ENCODE assay signal across 1 cellular context in genomic region chr3:196969660-196970546, GRCh38.
TF ChIP-seq lines count a peak whose summit lies in the region.

No MANE protein-coding gene starts in this region.

TF ChIP-seq in Ishikawa, 13 proteins besides CTCF, POLR2A, EP300 and RAD21 (continued from another document):
- TF ChIP-seq MAX (IDR thresholded peaks at IDR 0.05) (peak; percentile 67), TCF12 (IDR thresholded peaks at IDR 0.05; ENCODE audit: low read depth) (no peak; the same call in 1 of the 2 replicates), FOXM1 (IDR thresholded peaks at IDR 0.05; ENCODE audit: borderline replicate concordance, low read depth) (no peak), ZBTB7A (IDR thresholded peaks at IDR 0.05; ENCODE audit: low read depth) (peak; percentile 91)
- TF ChIP-seq, protein P1, sequence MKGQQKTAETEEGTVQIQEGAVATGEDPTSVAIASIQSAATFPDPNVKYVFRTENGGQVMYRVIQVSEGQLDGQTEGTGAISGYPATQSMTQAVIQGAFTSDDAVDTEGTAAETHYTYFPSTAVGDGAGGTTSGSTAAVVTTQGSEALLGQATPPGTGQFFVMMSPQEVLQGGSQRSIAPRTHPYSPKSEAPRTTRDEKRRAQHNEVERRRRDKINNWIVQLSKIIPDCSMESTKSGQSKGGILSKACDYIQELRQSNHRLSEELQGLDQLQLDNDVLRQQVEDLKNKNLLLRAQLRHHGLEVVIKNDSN (IDR thresholded peaks at IDR 0.05): no peak
